In genomic region chr11:117220568-117220967, GRCh38 we compare ENCODE assay signal across 2 cellular contexts.
TF ChIP-seq lines count a peak whose summit lies in the region.

No MANE protein-coding gene starts in this region.

TF ChIP-seq in HepG2, 621 proteins besides CTCF, POLR2A, EP300 and RAD21:
- no peak for TF ChIP-seq ZC3H4 (CRISPR knock-in tag; IDR thresholded peaks at IDR 0.05; ENCODE audit: borderline replicate concordance)
- no peak for TF ChIP-seq SKI (IDR thresholded peaks at IDR 0.05; ENCODE audit: partially characterized antibody)
TF ChIP-seq in HepG2: peak in this region for 0.

TF ChIP-seq in GM12891, 5 proteins besides CTCF, POLR2A, EP300 and RAD21:
- TF ChIP-seq TAF1 (IDR thresholded peaks at IDR 0.05; ENCODE audit: low read depth, low read length) (no peak), SPI1 (IDR thresholded peaks at IDR 0.05; ENCODE audit: low read depth, low read length) (no peak), PAX5 (IDR thresholded peaks at IDR 0.05; ENCODE audit: insufficient read depth, low read length, severe bottlenecking) (no peak), POLR2AphosphoS5 (IDR thresholded peaks at IDR 0.05; ENCODE audit: low read depth, low read length) (no peak), POU2F2 (IDR thresholded peaks at IDR 0.05; ENCODE audit: low read depth, low read length) (no peak)
